In genomic region chr14:102622262-102622885, GRCh38 we compare ENCODE assay signal across 1 cellular context.
TF ChIP-seq lines count a peak whose summit lies in the region.

No MANE protein-coding gene starts in this region.

TF ChIP-seq in GM23338, 12 proteins besides CTCF, POLR2A, EP300 and RAD21 (continued from another document):
- TF ChIP-seq ZNF462 (CRISPR knock-in tag; IDR thresholded peaks at IDR 0.05) (no peak), POLR2AphosphoS5 (IDR thresholded peaks at IDR 0.05; ENCODE audit: low read depth) (no peak), ZNF114 (CRISPR knock-in tag; IDR thresholded peaks at IDR 0.05) (no peak), ZNF331 (CRISPR knock-in tag; IDR thresholded peaks at IDR 0.05; ENCODE audit: low read depth) (no peak), REST (IDR thresholded peaks at IDR 0.05; ENCODE audit: unreplicated experiment) (no peak)
TF ChIP-seq in GM23338: peak in this region for 0.
